Comparison of ENCODE assay signal across 25 cellular contexts in the genomic region with DNA sequence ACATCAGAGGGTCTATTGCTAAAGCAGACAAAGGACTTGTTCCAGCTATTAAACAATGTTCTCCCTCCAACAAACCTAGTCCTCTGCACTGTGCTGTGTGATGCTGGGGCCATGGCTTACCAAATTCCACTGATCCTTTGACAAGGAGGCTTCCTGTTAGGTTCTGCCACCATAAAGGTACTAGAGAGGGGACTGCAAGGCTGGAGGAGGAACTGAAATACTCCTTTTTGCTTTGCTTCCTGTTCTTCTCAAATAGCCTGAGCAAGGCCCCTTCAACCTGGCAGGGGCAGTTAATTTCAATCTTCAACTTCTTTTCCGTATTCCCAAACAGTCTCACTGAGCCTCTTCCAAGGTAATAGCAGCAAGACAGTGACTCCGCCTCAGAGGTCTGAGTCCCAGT.
A peak's percentile ranks its signal among the peaks of the same experiment; 100 is the strongest.
DNase-seq lines count a peak whose midpoint lies in the region; ATAC-seq, FAIRE-seq and TF ChIP-seq lines count a peak whose summit lies in the region.
"Had no signal": no experiment of that assay in that cellular context is flagged by ENCODE, and none has a peak within 500 bp of the region (broad histone marks: within the 10 kb centered on the region; RNA-seq: fewer than 3 reads in every experiment).

No MANE protein-coding gene starts in this region.

- FAIRE-seq in GM12891 (lab: Jason Lieb, UNC) = no peak
- FAIRE-seq: A204.1, H1 had no signal

- no peak overlapping the region for H3K27ac ChIP-seq in dorsolateral prefrontal cortex
- H3K27ac ChIP-seq in foreskin keratinocyte = no peak overlapping the region
- H3K27ac ChIP-seq: epithelial cell of prostate, heart left ventricle, upper lobe of right lung had no signal

- H3K36me3 Mint-ChIP-seq in activated T-cell treated with anti-CD3 and anti-CD28 coated beads, Interleukin-2, amount 50 U/mL, for 24 hours (ENCODE audit: low read depth) = no peaks in the 10 kb centered on the region
- H3K36me3 Mint-ChIP-seq: mesothelial cell of epicardium; natural killer cell treated with Interleukin-12 subunit alpha and Interleukin-12 subunit beta and Interleukin-15 and Interleukin-18, amount 100 ng/mL, for 72 hours had no signal

- peak; percentile 71 for ATAC-seq in GM19395 (IDR thresholded peaks at IDR 0.05; ENCODE audit: unreplicated experiment)
- ATAC-seq in HG03103 (IDR thresholded peaks at IDR 0.05; ENCODE audit: low read depth, unreplicated experiment) = peak; percentile 67
- no peak for ATAC-seq in foreskin keratinocyte
- ATAC-seq: activated naive CD8-positive, alpha-beta T cell treated with anti-CD3 and anti-CD28 coated beads, Interleukin-2, amount 50 U/mL, for 24 hours; heart left ventricle; left colon; natural killer cell treated with Interleukin-12 subunit alpha and Interleukin-12 subunit beta and Interleukin-15 and Interleukin-18, amount 100 ng/mL, for 72 hours; upper lobe of right lung had no signal

- no peaks in the 10 kb centered on the region for H3K4me1 Mint-ChIP-seq in activated T-cell treated with anti-CD3 and anti-CD28 coated beads, Interleukin-2, amount 50 U/mL, for 24 hours (ENCODE audit: low read depth)
- H3K4me1 Mint-ChIP-seq: activated naive CD8-positive, alpha-beta T cell treated with anti-CD3 and anti-CD28 coated beads, Interleukin-2, amount 50 U/mL, for 24 hours had no signal

- TF ChIP-seq CTCF in dorsolateral prefrontal cortex (IDR thresholded peaks at IDR 0.05 in 54 of 56, conservative IDR thresholded peaks at IDR 0.05 in 2 of 56; ENCODE audit: low read depth in 1 of 56, partially characterized antibody in 56 of 56) (no peak), foreskin keratinocyte (conservative IDR thresholded peaks at IDR 0.05) (no peak)

- H3K4me3 ChIP-seq in dorsolateral prefrontal cortex = no peak overlapping the region
- H3K4me3 ChIP-seq: heart left ventricle, upper lobe of right lung had no signal

- H3K4me3 Mint-ChIP-seq in activated T-cell treated with anti-CD3 and anti-CD28 coated beads, Interleukin-2, amount 50 U/mL, for 24 hours = no peak overlapping the region
- H3K4me3 Mint-ChIP-seq: activated naive CD8-positive, alpha-beta T cell treated with anti-CD3 and anti-CD28 coated beads, Interleukin-2, amount 50 U/mL, for 24 hours; mesothelial cell of epicardium; natural killer cell treated with Interleukin-12 subunit alpha and Interleukin-12 subunit beta and Interleukin-15 and Interleukin-18, amount 100 ng/mL, for 72 hours had no signal

- no peaks in the 10 kb centered on the region for H3K27me3 Mint-ChIP-seq in activated T-cell treated with anti-CD3 and anti-CD28 coated beads, Interleukin-2, amount 50 U/mL, for 24 hours
- H3K27me3 Mint-ChIP-seq: activated naive CD8-positive, alpha-beta T cell treated with anti-CD3 and anti-CD28 coated beads, Interleukin-2, amount 50 U/mL, for 24 hours; natural killer cell treated with Interleukin-12 subunit alpha and Interleukin-12 subunit beta and Interleukin-15 and Interleukin-18, amount 100 ng/mL, for 72 hours had no signal

- intact Hi-C loops in dorsolateral prefrontal cortex (cut with DNase I) = no loop called here

- no peak for DNase-seq in GM12891 (ENCODE audit: insufficient read length, low spot score)
- peak; percentile 30 for DNase-seq in MV-4-11 (lab: John Stamatoyannopoulos, UW)
- DNase-seq in stimulated activated CD4-positive, alpha-beta T cell treated with anti-CD3 and anti-CD28 coated beads, Interleukin-1b, Interleukin-23, amount 100 ng/mL, for 48 hours = no peak
- no peak for DNase-seq in dorsolateral prefrontal cortex
- no peak for DNase-seq in activated T-cell treated with anti-CD3 and anti-CD28 coated beads, Interleukin-2, amount 50 U/mL, for 24 hours
- DNase-seq in foreskin keratinocyte = no peak
- DNase-seq: activated CD4-positive, alpha-beta T cell treated with anti-CD3 and anti-CD28 coated beads, Interleukin-2, amount 50 U/mL, for 48 hours; activated CD4-positive, CD25-positive, alpha-beta regulatory T cell; activated effector memory CD4-positive, alpha-beta T cell treated with anti-CD3 and anti-CD28 coated beads, Interleukin-2, amount 50 U/mL, for 16 hours; activated naive CD8-positive, alpha-beta T cell treated with anti-CD3 and anti-CD28 coated beads, Interleukin-2, amount 50 U/mL, for 24 hours; cerebellar nuclear complex; DMS79; heart left ventricle; left colon; NCI-H526 treated with DMSO at 0.1 percent for 48 hours; stimulated activated CD4-positive, alpha-beta T cell treated with anti-CD3 and anti-CD28 coated beads, Interleukin-12 subunit alpha, Interleukin-12 subunit beta, amount 100 ng/mL, for 4 hours; T-helper 9 cell; upper lobe of right lung had no signal

- no peaks in the 10 kb centered on the region for H3K4me1 ChIP-seq in foreskin keratinocyte
- H3K4me1 ChIP-seq: heart left ventricle, upper lobe of right lung had no signal

- no peaks in the 10 kb centered on the region for H3K9me3 Mint-ChIP-seq in activated T-cell treated with anti-CD3 and anti-CD28 coated beads, Interleukin-2, amount 50 U/mL, for 24 hours
- H3K9me3 Mint-ChIP-seq: activated naive CD8-positive, alpha-beta T cell treated with anti-CD3 and anti-CD28 coated beads, Interleukin-2, amount 50 U/mL, for 24 hours; mesothelial cell of epicardium had no signal

- no peak overlapping the region for H3K27ac Mint-ChIP-seq in activated T-cell treated with anti-CD3 and anti-CD28 coated beads, Interleukin-2, amount 50 U/mL, for 24 hours
- H3K27ac Mint-ChIP-seq: activated naive CD8-positive, alpha-beta T cell treated with anti-CD3 and anti-CD28 coated beads, Interleukin-2, amount 50 U/mL, for 24 hours; mesothelial cell of epicardium; natural killer cell treated with Interleukin-12 subunit alpha and Interleukin-12 subunit beta and Interleukin-15 and Interleukin-18, amount 100 ng/mL, for 72 hours had no signal

- H3K27me3 ChIP-seq in dorsolateral prefrontal cortex = no peaks in the 10 kb centered on the region
- no peaks in the 10 kb centered on the region for H3K27me3 ChIP-seq in foreskin keratinocyte
- H3K27me3 ChIP-seq: heart left ventricle, upper lobe of right lung had no signal

- TF ChIP-seq POLR2A in GM12891 (IDR thresholded peaks at IDR 0.05; ENCODE audit: low read depth, low read length) = no peak

TF ChIP-seq in GM12891, 5 proteins besides CTCF, POLR2A, EP300 and RAD21:
- TF ChIP-seq SPI1 (IDR thresholded peaks at IDR 0.05; ENCODE audit: low read depth, low read length) (peak; percentile 61), POLR2AphosphoS5 (IDR thresholded peaks at IDR 0.05; ENCODE audit: low read depth, low read length) (no peak)
